ENCODE assay signal across 8 cellular contexts in genomic region chr19:12052571-12053169, GRCh38. TPM values are rescaled to one million over a fixed set of nuclear protein-coding genes. Genes with fewer than 3 reads are reported as not detected.
DNase-seq lines count a peak whose midpoint lies in the region; ATAC-seq and TF ChIP-seq lines count a peak whose summit lies in the region.

Gene ZNF878, minus strand, starts transcription at chr19:12052961. Its CDS starts 160 bp downstream, at chr19:12052801.

- TF ChIP-seq CTCF in 22Rv1 (IDR thresholded peaks at IDR 0.05) (peak; percentile 36; the same call in 1 of the 2 replicates), lower lobe of right lung (IDR thresholded peaks at IDR 0.05) (peak; percentile 24)

- ATAC-seq in GM18502 (IDR thresholded peaks at IDR 0.05; ENCODE audit: poor library complexity, unreplicated experiment): peak; percentile 80
- peak; percentile 85 for ATAC-seq in HG02973 (IDR thresholded peaks at IDR 0.05; ENCODE audit: unreplicated experiment)
- ATAC-seq in lower lobe of right lung: peak; percentile 100

- peak within 1 kb of the TSS; percentile 66 for H3K27ac ChIP-seq in 22Rv1
- H3K27ac ChIP-seq in lower lobe of right lung: peak within 1 kb of the TSS; percentile 58

- intact Hi-C loops in lower lobe of right lung (cut with DNase I): no loop called here

- peak within 1 kb of the TSS; percentile 72 for H3K4me3 ChIP-seq in lower lobe of right lung

- H3K9me3 ChIP-seq in lower lobe of right lung: no peaks in the 10 kb centered on the region

- H3K27me3 ChIP-seq in lower lobe of right lung (ENCODE audit: low read depth): no peaks in the 10 kb centered on the region

- H3K36me3 ChIP-seq in lower lobe of right lung: no peaks in the 10 kb centered on the region

- DNase-seq in NCI-H2227 treated with DMSO at 0.1 percent for 48 hours (lab: John Stamatoyannopoulos, UW) (peak; percentile 87), lower lobe of right lung (peak; percentile 93)
- DNase-seq in activated CD4-positive, alpha-beta T cell treated with anti-CD3 and anti-CD28 coated beads, Interleukin-2, amount 50 U/mL, for 1 hour: peak; percentile 29
- DNase-seq in effector CD8-positive, alpha-beta T cell (lab: John Stamatoyannopoulos, UW): peak; percentile 56
- peak; percentile 32 to 72 (median 40) for DNase-seq in stimulated activated CD4-positive, alpha-beta T cell treated with anti-CD3 and anti-CD28 coated beads, TNF-alpha, amount 100 ng/mL, for 24 hours (ENCODE audit: low read depth in 3 of 3)

- H3K4me1 ChIP-seq in lower lobe of right lung: peaks cover 9% of the 10 kb centered on the region

RNA-seq across cellular contexts. Expression of gene ZNF878, which starts in this region (rescaled TPM):
- 0.35 TPM for total RNA-seq in lower lobe of right lung

Comparison
In these comparisons a context has a peak if more than half of its experiments do, and no peak if none do; other contexts are left out.
1. Peak in every context shown above with its lines: DNase-seq, ATAC-seq, H3K4me3 ChIP-seq and H3K27ac ChIP-seq.
2. Peak in DNase-seq, ATAC-seq, H3K4me3 ChIP-seq and H3K27ac ChIP-seq in lower lobe of right lung; RNA of the gene not detected or under 1 TPM.
3. DNase-seq: peak in every context shown above with its lines; median percentile 93 in lower lobe of right lung; 87 in NCI-H2227 treated with DMSO at 0.1 percent for 48 hours; 56 in effector CD8-positive, alpha-beta T cell; 40 in stimulated activated CD4-positive, alpha-beta T cell treated with anti-CD3 and anti-CD28 coated beads, TNF-alpha, amount 100 ng/mL, for 24 hours; 29 in activated CD4-positive, alpha-beta T cell treated with anti-CD3 and anti-CD28 coated beads, Interleukin-2, amount 50 U/mL, for 1 hour.